ENCODE assay signal across 28 cellular contexts in genomic region chr5:52829664-52830063, GRCh38.
"Had no signal": no experiment of that assay in that cellular context is flagged by ENCODE, and none has a peak within 500 bp of the region (broad histone marks: within the 10 kb centered on the region; RNA-seq: fewer than 3 reads in every experiment).

No MANE protein-coding gene starts in this region.

- H3K4me1 ChIP-seq: body of pancreas, esophagus squamous epithelium had no signal

- H3K4me3 ChIP-seq: adrenal gland, body of pancreas, esophagus squamous epithelium, gastroesophageal sphincter had no signal

- H3K27ac ChIP-seq: adrenal gland, body of pancreas, esophagus squamous epithelium had no signal

- ATAC-seq: activated CD4-positive, alpha-beta T cell treated with anti-CD3 and anti-CD28 coated beads for 36 hours; activated CD8-positive, alpha-beta memory T cell treated with anti-CD3 and anti-CD28 coated beads, Interleukin-2, amount 10 ng/mL, durations not matched to agents 7 days and 5 days; activated CD8-positive, alpha-beta T cell treated with anti-CD3 and anti-CD28 coated beads, Interleukin-2, amount 10 ng/mL, durations not matched to agents 7 days and 5 days; activated naive CD8-positive, alpha-beta T cell treated with anti-CD3 and anti-CD28 coated beads, Interleukin-2, amount 50 U/mL, for 24 hours; body of pancreas; effector memory CD8-positive, alpha-beta T cell; gastroesophageal sphincter had no signal

- H3K9me3 ChIP-seq: adrenal gland, body of pancreas, gastroesophageal sphincter had no signal

- H3K36me3 ChIP-seq: adrenal gland, esophagus squamous epithelium, gastroesophageal sphincter had no signal

- DNase-seq: activated CD4-positive, alpha-beta memory T cell treated with anti-CD3 and anti-CD28 coated beads for 36 hours; activated CD4-positive, alpha-beta T cell treated with anti-CD3 and anti-CD28 coated beads for 36 hours; activated CD4-positive, alpha-beta T cell treated with anti-CD3 and anti-CD28 coated beads, Interleukin-2, amount 10 ng/mL, durations not matched to agents 24 days and 14 days; activated CD4-positive, CD25-positive, alpha-beta regulatory T cell; activated CD4-positive, CD25-positive, alpha-beta regulatory T cell treated with anti-CD3 and anti-CD28 coated beads, Interleukin-2, amount 50 U/mL, for 72 hours; activated CD8-positive, alpha-beta memory T cell treated with anti-CD3 and anti-CD28 coated beads, Interleukin-2, amount 10 ng/mL, durations not matched to agents 7 days and 5 days; activated CD8-positive, alpha-beta memory T cell treated with anti-CD3 and anti-CD28 coated beads, Interleukin-2, amount 50 U/mL, for 4 hours; activated CD8-positive, alpha-beta T cell treated with anti-CD3 and anti-CD28 coated beads, Interleukin-2, amount 10 ng/mL, durations not matched to agents 7 days and 5 days; activated effector memory CD4-positive, alpha-beta T cell treated with anti-CD3 and anti-CD28 coated beads, Interleukin-2, amount 50 U/mL, for 16 hours; activated naive CD4-positive, alpha-beta T cell treated with anti-CD3 and anti-CD28 coated beads for 36 hours; activated naive CD8-positive, alpha-beta T cell treated with anti-CD3 and anti-CD28 coated beads for 36 hours; activated naive CD8-positive, alpha-beta T cell treated with anti-CD3 and anti-CD28 coated beads, Interleukin-2, amount 50 U/mL, for 24 hours; activated T-cell treated with anti-CD3 and anti-CD28 coated beads, Interleukin-2, amount 50 U/mL, for 1 hour; activated T-cell treated with anti-CD3 and anti-CD28 coated beads, Interleukin-2, amount 50 U/mL, for 48 hours; adrenal gland; amygdala; aorta; body of pancreas; caudate nucleus; cortex of kidney; dermis blood vessel endothelial cell; effector CD4-positive, alpha-beta T cell; effector memory CD8-positive, alpha-beta T cell; erythroblast; esophagus squamous epithelium; foreskin melanocyte; T-helper 2 cell had no signal

- H3K27me3 ChIP-seq: adrenal gland, body of pancreas, esophagus squamous epithelium, gastroesophageal sphincter had no signal
